Comparison of ENCODE assay signal across 24 cellular contexts in genomic region chr6:160367798-160368547, GRCh38. TPM values are rescaled to one million over a fixed set of nuclear protein-coding genes. Genes with fewer than 3 reads are reported as not detected.
DNase-seq lines count a peak whose midpoint lies in the region; ATAC-seq, FAIRE-seq and TF ChIP-seq lines count a peak whose summit lies in the region.
"Had no signal": no experiment of that assay in that cellular context is flagged by ENCODE, and none has a peak within 500 bp of the region (broad histone marks: within the 10 kb centered on the region; RNA-seq: fewer than 3 reads in every experiment).

No MANE protein-coding gene starts in this region.

- no peaks in the 10 kb centered on the region for H3K27me3 ChIP-seq in H1 (replicated peaks in 1 of 4; ENCODE audit: control insufficient read depth in 3 of 4, extremely low read depth in 1 of 4, insufficient read depth in 3 of 4, low read length in 3 of 4)
- no peaks in the 10 kb centered on the region for H3K27me3 ChIP-seq in HepG2 (ENCODE audit: control insufficient read depth in 1 of 2, insufficient read depth in 2 of 2, low read length in 2 of 2)
- no peaks in the 10 kb centered on the region for H3K27me3 ChIP-seq in gastrocnemius medialis
- no peaks in the 10 kb centered on the region for H3K27me3 ChIP-seq in stomach
- H3K27me3 ChIP-seq: BE2C had no signal

- H3K36me3 ChIP-seq in H1 (ENCODE audit: control insufficient read depth in 2 of 4, insufficient read depth in 4 of 4, low read length in 3 of 4) (no peaks in the 10 kb centered on the region), HepG2 (replicated peaks in 1 of 2; ENCODE audit: control insufficient read depth in 1 of 2, insufficient read depth in 2 of 2, low read length in 2 of 2) (no peaks in the 10 kb centered on the region), gastrocnemius medialis (no peaks in the 10 kb centered on the region), stomach (no peaks in the 10 kb centered on the region)
- H3K36me3 ChIP-seq: BE2C had no signal

- H2BK5ac ChIP-seq in H1 (ENCODE audit: low read depth, low read length), result no peak overlapping the region

- TF ChIP-seq CTCF in A549 (IDR thresholded peaks at IDR 0.05), result no peak
- peak in 1 of 3 experiments; percentile 24; a peak in 1 of 4 replicates for TF ChIP-seq CTCF in H1 (IDR thresholded peaks at IDR 0.05; ENCODE audit: control extremely low read depth in 1 of 3, insufficient read depth in 1 of 3, low read depth in 1 of 3, low read length in 3 of 3)
- TF ChIP-seq CTCF in HepG2 (CRISPR knock-in tag; IDR thresholded peaks at IDR 0.05), result no peak
- no peak for TF ChIP-seq CTCF in gastrocnemius medialis (IDR thresholded peaks at IDR 0.05 in 4 of 5, conservative IDR thresholded peaks at IDR 0.05 in 1 of 5)
- no peak for TF ChIP-seq CTCF in stomach (IDR thresholded peaks at IDR 0.05)
- TF ChIP-seq CTCF in GM13976 (IDR thresholded peaks at IDR 0.05; ENCODE audit: borderline replicate concordance, control extremely low read depth, extremely low read depth, insufficient read depth, missing control alignments), result no peak

- peak overlapping the region; percentile 54 for H4K91ac ChIP-seq in H1 (replicated peaks; ENCODE audit: insufficient read length, low read length)

- no peak overlapping the region for H3K4me2 ChIP-seq in A549
- no peak overlapping the region for H3K4me2 ChIP-seq in H1 (ENCODE audit: insufficient read depth in 1 of 2, low read depth in 2 of 2, low read length in 2 of 2)
- no peak overlapping the region for H3K4me2 ChIP-seq in HepG2 (ENCODE audit: low read depth, low read length)

- H3K79me1 ChIP-seq in H1 (ENCODE audit: low read depth, low read length), result no peaks in the 10 kb centered on the region

- H2AK5ac ChIP-seq in H1 (ENCODE audit: low read depth, low read length), result 0 out of 2 replicates have a peak overlapping the region, but pooled peaks have one; percentile 8

- ATAC-seq in A549 (peak; percentile 21 to 28; a peak in 3 of 6 replicates), HepG2 (peak; percentile 19), gastrocnemius medialis (peak; percentile 27 to 63), HG02870 (IDR thresholded peaks at IDR 0.05; ENCODE audit: unreplicated experiment) (no peak)
- ATAC-seq: Right ventricle myocardium inferior had no signal

- H4K5ac ChIP-seq in H1 (ENCODE audit: insufficient read length, low read depth, low read length), result no peak overlapping the region

- TF ChIP-seq POLR2A in A549 (IDR thresholded peaks at IDR 0.05; ENCODE audit: low read length) (no peak), H1 (IDR thresholded peaks at IDR 0.05; ENCODE audit: control extremely low read depth in 1 of 2, low read depth in 2 of 2, low read length in 2 of 2) (no peak), HepG2 (IDR thresholded peaks at IDR 0.05; ENCODE audit: insufficient read depth in 1 of 2, low read depth in 2 of 2, low read length in 2 of 2) (no peak), gastrocnemius medialis (IDR thresholded peaks at IDR 0.05) (no peak), stomach (IDR thresholded peaks at IDR 0.05) (no peak)

- H3K14ac ChIP-seq in H1 (ENCODE audit: insufficient read length), result no peak overlapping the region

- 90% methylated on average over 6 of the region's 6 CpGs for WGBS in A549 (ENCODE audit: missing lambda C conversion rate)
- 88% methylated on average over 6 of the region's 6 CpGs; no CpG with 5 or more reads in 1 of the 2 experiments for WGBS in H1 (ENCODE audit: extremely low coverage in 1 of 2, insufficient coverage in 1 of 2, insufficient read length in 1 of 2, insufficient replicate concordance in 2 of 2, low coverage in 1 of 2, low lambda C conversion rate in 2 of 2, missing lambda C conversion rate in 1 of 2), 2 experiments
- 88% methylated on average over 6 of the region's 6 CpGs for WGBS in HepG2 (ENCODE audit: low lambda C conversion rate)
- WGBS in stomach, 5 donors, result 82 to 88% (median 86%) methylated on average over 6 of the region's 6 CpGs

- in situ Hi-C loops in HepG2 (cut with HindIII; ENCODE audit: extremely low pct_ligation_motif_present, low pct_unique_long_range_greater_than_20kb) (no loop called here), gastrocnemius medialis (cut with MboI; ENCODE audit: low sequenced_read_pairs in 4 of 4) (no loop called here), GM13976 (cut with MboI; ENCODE audit: low sequenced_read_pairs, unreplicated experiment) (no loop called here)

- H3K4me1 ChIP-seq in A549, result peaks cover 29% of the 10 kb centered on the region
- peaks cover 0 to 4% (median 0%) of the 10 kb centered on the region in 4 experiments; a peak in 1 of 7 replicates for H3K4me1 ChIP-seq in H1 (replicated peaks in 1 of 4; ENCODE audit: control insufficient read depth in 3 of 4, insufficient read depth in 4 of 4, low read length in 3 of 4)
- H3K4me1 ChIP-seq in HepG2 (ENCODE audit: insufficient read depth, low read length), result peaks cover 15% of the 10 kb centered on the region
- peaks cover 8 to 10% of the 10 kb centered on the region in 2 donors for H3K4me1 ChIP-seq in gastrocnemius medialis
- peaks cover 0 to 5% (median 0%) of the 10 kb centered on the region in 4 donors for H3K4me1 ChIP-seq in stomach
- H3K4me1 ChIP-seq: BE2C had no signal

- no peak overlapping the region for H2BK15ac ChIP-seq in H1 (ENCODE audit: low read length)

- H3K79me2 ChIP-seq in H1 (ENCODE audit: control insufficient read depth in 1 of 2, insufficient read depth in 2 of 2, low read length in 2 of 2), result no peaks in the 10 kb centered on the region
- H3K79me2 ChIP-seq in HepG2 (ENCODE audit: insufficient read depth, low read length), result peaks cover 48% of the 10 kb centered on the region

- TF ChIP-seq EP300 in A549 (IDR thresholded peaks at IDR 0.05) (no peak), H1 (IDR thresholded peaks at IDR 0.05; ENCODE audit: borderline replicate concordance in 1 of 2, low read depth in 2 of 2, low read length in 2 of 2) (no peak), HepG2 (IDR thresholded peaks at IDR 0.05; ENCODE audit: low read depth in 2 of 2, low read length in 2 of 2) (no peak), HepG2 (CRISPR knock-in tag; IDR thresholded peaks at IDR 0.05; ENCODE audit: borderline replicate concordance) (no peak), stomach (IDR thresholded peaks at IDR 0.05) (no peak)

- CTCF ChIA-PET in A549 (lab: Yijun Ruan, JAX) (no interaction called here), H1 (lab: Charles Lee; ENCODE audit: partially characterized antibody) (interaction anchor here (0.6 to 3.0 kb wide), 9 partner anchors 9 to 323 kb away, joined by 3 to 8 read pairs (median 4); no protein-coding TSS in a partner anchor), HepG2 (lab: Yijun Ruan, JAX; ENCODE audit: low intra/inter-chr PET ratio, low total read pairs) (no interaction called here)

- no peaks in the 10 kb centered on the region for H4K20me1 ChIP-seq in H1 (replicated peaks in 1 of 2; ENCODE audit: control insufficient read depth in 1 of 2, insufficient read depth in 2 of 2, low read length in 2 of 2)
- H4K20me1 ChIP-seq in HepG2 (ENCODE audit: insufficient read depth, low read length), result no peaks in the 10 kb centered on the region

- no peak overlapping the region for H2BK20ac ChIP-seq in H1 (ENCODE audit: low read length)

- no peak overlapping the region for H3K18ac ChIP-seq in H1 (ENCODE audit: extremely low read depth, low read length)

- no peak overlapping the region for H4K8ac ChIP-seq in H1 (ENCODE audit: extremely low read depth, insufficient read depth, low read length)

- intact Hi-C loops in HepG2 (cut with micrococcal nuclease; ENCODE audit: unreplicated experiment) (no loop called here), gastrocnemius medialis (cut with DNase I; ENCODE audit: low total_unique reads) (no loop called here), stomach (cut with DNase I; ENCODE audit: low total_unique reads) (no loop called here)

- FAIRE-seq in A549 (lab: Jason Lieb, UNC) (no peak), H1 (lab: Jason Lieb, UNC) (no peak), HepG2 (lab: Jason Lieb, UNC) (no peak)
- FAIRE-seq: A204.1, D721Med, GM19239 had no signal

- TF ChIP-seq RAD21 in A549 (conservative IDR thresholded peaks at IDR 0.05 in 1 of 2, IDR thresholded peaks at IDR 0.05 in 1 of 2) (no peak), H1 (IDR thresholded peaks at IDR 0.05 in 1 of 2, conservative IDR thresholded peaks at IDR 0.05 in 1 of 2; ENCODE audit: low read depth in 2 of 2, low read length in 2 of 2) (peak; percentile 18 to 32; a peak in 3 of 4 replicates), HepG2 (CRISPR knock-in tag; IDR thresholded peaks at IDR 0.05) (no peak)

- H2AFZ ChIP-seq in H1 (ENCODE audit: low read length), result no peak overlapping the region
- no peak overlapping the region for H2AFZ ChIP-seq in HepG2 (ENCODE audit: low read length)

- no peak overlapping the region for H3K4me3 ChIP-seq in A549
- H3K4me3 ChIP-seq in H1 (ENCODE audit: extremely low read depth in 1 of 4, insufficient read depth in 2 of 4, low read depth in 3 of 4, low read length in 4 of 4), result no peak overlapping the region
- no peak overlapping the region for H3K4me3 ChIP-seq in HepG2 (replicated peaks in 1 of 3; ENCODE audit: insufficient read depth in 1 of 3, low read depth in 2 of 3, low read length in 3 of 3)
- H3K4me3 ChIP-seq in gastrocnemius medialis, result no peak overlapping the region
- H3K4me3 ChIP-seq in stomach, result no peak overlapping the region

- no TSS peak for BruUV-seq in HepG2 (replicated peaks; lab: Mats Ljungman, UMichigan)

- H3K23me2 ChIP-seq in H1 (ENCODE audit: low read depth, low read length), result no peaks in the 10 kb centered on the region

- no peak overlapping the region for H3K56ac ChIP-seq in H1 (replicated peaks; ENCODE audit: insufficient read length, low read depth, low read length)

- H3K9ac ChIP-seq in H1 (replicated peaks in 1 of 4; ENCODE audit: extremely low read depth in 1 of 4, low read depth in 3 of 4, low read length in 3 of 4) (no peak overlapping the region), HepG2 (ENCODE audit: insufficient read depth, low read depth, low read length) (no peak overlapping the region)

- POLR2A ChIA-PET in A549 (lab: Yijun Ruan, JAX) (no interaction called here), H1 (lab: Charles Lee; ENCODE audit: partially characterized antibody) (no interaction called here), HepG2 (lab: Yijun Ruan, JAX) (no interaction called here)

- no peak overlapping the region for H3K4ac ChIP-seq in H1 (replicated peaks; ENCODE audit: insufficient read length, low read depth, low read length)

- H2BK120ac ChIP-seq in H1 (replicated peaks; ENCODE audit: low read depth, low read length), result no peak overlapping the region

- H3K23ac ChIP-seq in H1 (ENCODE audit: insufficient read length), result no peak overlapping the region

- H2BK12ac ChIP-seq in H1 (ENCODE audit: low read depth, low read length), result 0 out of 2 replicates have a peak overlapping the region, but pooled peaks have one; percentile 75

- H3K27ac ChIP-seq in A549, result no peak overlapping the region; a peak in 1 of 6 replicates
- no peak overlapping the region for H3K27ac ChIP-seq in H1 (ENCODE audit: low read depth, low read length)
- no peak overlapping the region for H3K27ac ChIP-seq in HepG2 (ENCODE audit: extremely low read length, insufficient read depth, low read length)
- H3K27ac ChIP-seq in gastrocnemius medialis, result peak overlapping the region; percentile 60 to 81 (median 74)
- no peak overlapping the region for H3K27ac ChIP-seq in stomach

- H3K9me3 ChIP-seq in A549 (peaks cover 4% of the 10 kb centered on the region; the same call in 1 of the 3 replicates), H1 (ENCODE audit: insufficient read depth in 2 of 2, low read depth in 1 of 2, low read length in 1 of 2) (no peaks in the 10 kb centered on the region), HepG2 (ENCODE audit: low read length) (no peaks in the 10 kb centered on the region), gastrocnemius medialis (no peaks in the 10 kb centered on the region), stomach (peaks cover 0 to 7% (median 2%) of the 10 kb centered on the region in 4 donors)
- H3K9me3 ChIP-seq: BE2C had no signal

- DNase-seq in A549 (ENCODE audit: low read depth in 1 of 2, low spot score in 1 of 2) (no peak), H1 (ENCODE audit: low read depth in 1 of 2, low spot score in 2 of 2) (no peak), HepG2 (ENCODE audit: low spot score) (no peak), gastrocnemius medialis (no peak), NCI-H2081 treated with DMSO at 0.1 percent for 48 hours (lab: John Stamatoyannopoulos, UW) (no peak), stomach (no peak), GM13976 (ENCODE audit: low spot score) (no peak)
- DNase-seq: BE2C, DMS53, GDM1, H7, MV-4-11, NCI-H1694 treated with DMSO at 0.1 percent for 48 hours, NCI-H2107, NCI-H446 treated with DMSO at 0.1 percent for 48 hours, NCI-H526 treated with DMSO at 0.1 percent for 48 hours, OCI-M1 had no signal

RNA-seq across cellular contexts. Expression of gene SLC22A3, which starts 19.8 kb away (rescaled TPM):
- polyA plus RNA-seq in A549 (2011; rRNA removed) (57.4 and 65.2 TPM in 2 replicates), A549 (2017; fragmentation: RNase III; extraction: RNeasy Plus Mini Kit Qiagen cat#74134 plus additional on column Dnase treatment) (38.8 to 44.9 TPM (median 41.5 TPM) in 3 replicates), H1 (2011; rRNA removed) (0.77 and 1.0 TPM in 2 replicates), HepG2 (2011; rRNA removed) (11.3 and 12.0 TPM in 2 replicates), stomach (1 to 10 TPM; 2.0 to 8.8 (median 2.4) TPM)
- polyA plus RNA-seq in A549 (2012; cell fraction: cytosol; rRNA removed), result 19.0 and 24.2 TPM in 2 replicates
- 35.1 and 53.0 TPM in 2 replicates for polyA plus RNA-seq in A549 (2012; cell fraction: nucleus; rRNA removed)
- 60.5 and 65.0 TPM in 2 replicates for polyA minus RNA-seq in A549 (2011; rRNA and poly(A)+ RNA removed)
- total RNA-seq in H1 (2021; fragmentation: NEBNext Ultra II Directional; extraction: Animal tissue kit (Norgen Biotek cat#: 25700)), result 2.7 and 2.9 TPM in 2 replicates
- polyA plus RNA-seq in H1 (2011; cell fraction: cytosol; rRNA removed), result 1.2 TPM
- 2.1 TPM for polyA plus RNA-seq in H1 (2011; cell fraction: nucleus; rRNA removed)
- 0.92 to 2.1 TPM (median 1.2 TPM) in 4 replicates for polyA plus RNA-seq in H1 (2012, experiment 1 of 2)
- polyA plus RNA-seq in H1 (2012, experiment 2 of 2), result 0.28 TPM
- 1.2 TPM for polyA plus RNA-seq in H1 (2013, experiment 1 of 2)
- 1.6 TPM for polyA plus RNA-seq in H1 (2013, experiment 2 of 2)
- polyA minus RNA-seq in H1 (2011; rRNA and poly(A)+ RNA removed), result 3.2 and 3.9 TPM in 2 replicates
- 2.3 TPM for polyA minus RNA-seq in H1 (2011; cell fraction: cytosol; rRNA and poly(A)+ RNA removed)
- polyA minus RNA-seq in H1 (2011; cell fraction: nucleus; rRNA and poly(A)+ RNA removed), result 2.3 TPM
- total RNA-seq in HepG2 (2016; rRNA removed; fragmentation: Illumina TruSeq; extraction: Trizol) (20.1 and 31.5 TPM in 2 replicates), gastrocnemius medialis (10 to 100 TPM; 49.5 to 75.4 (median 58.2) TPM), stomach (10 to 100 TPM in 2 of 5 donors, 1 to 10 TPM in 3; 3.2 to 29.3 (median 8.5) TPM)
- 45.1 and 49.0 TPM in 2 replicates for total RNA-seq in HepG2 (2016; cell fraction: cytosol; rRNA removed; fragmentation: Illumina TruSeq; extraction: Trizol; ENCODE audit: low read depth)
- total RNA-seq in HepG2 (2016; cell fraction: insoluble cytoplasmic fraction; rRNA removed; fragmentation: Illumina TruSeq; extraction: Trizol), result 19.7 and 31.7 TPM in 2 replicates
- 30.2 and 35.9 TPM in 2 replicates for total RNA-seq in HepG2 (2016; cell fraction: membrane; rRNA removed; fragmentation: Illumina TruSeq; extraction: Trizol)
- total RNA-seq in HepG2 (2016; cell fraction: nucleus; rRNA removed; fragmentation: Illumina TruSeq; extraction: Trizol), result 43.4 and 49.5 TPM in 2 replicates
- 7.1 and 9.5 TPM in 2 replicates for polyA plus RNA-seq in HepG2 (2011; cell fraction: cytosol; rRNA removed)
- 27.4 and 27.6 TPM in 2 replicates for polyA plus RNA-seq in HepG2 (2011; cell fraction: nucleus; rRNA removed)
- 15.3 and 16.9 TPM in 2 replicates for polyA plus RNA-seq in HepG2 (2012)
- 8.5 and 8.8 TPM in 2 replicates for polyA plus RNA-seq in HepG2 (2016; cell fraction: cytosol; fragmentation: Illumina TruSeq; extraction: Trizol; ENCODE audit: low read depth)
- 22.6 and 23.7 TPM in 2 replicates for polyA plus RNA-seq in HepG2 (2016; cell fraction: insoluble cytoplasmic fraction; fragmentation: Illumina TruSeq; extraction: Trizol; ENCODE audit: low read depth)
- 18.2 and 20.7 TPM in 2 replicates for polyA plus RNA-seq in HepG2 (2016; cell fraction: membrane; fragmentation: Illumina TruSeq; extraction: Trizol; ENCODE audit: low read depth)
- 80.9 and 84.1 TPM in 2 replicates for polyA plus RNA-seq in HepG2 (2016; cell fraction: nucleus; fragmentation: Illumina TruSeq; extraction: Trizol; ENCODE audit: insufficient read depth, low read depth)
- polyA minus RNA-seq in HepG2 (2011; rRNA and poly(A)+ RNA removed; ENCODE audit: low replicate concordance), result 9.1 and 24.8 TPM in 2 replicates
- 10.9 and 11.6 TPM in 2 replicates for polyA minus RNA-seq in HepG2 (2011; cell fraction: cytosol; rRNA and poly(A)+ RNA removed)
- polyA minus RNA-seq in HepG2 (2011; cell fraction: nucleus; rRNA and poly(A)+ RNA removed), result 19.3 and 20.1 TPM in 2 replicates
- total RNA-seq: SK-MEL-5 had no signal
- polyA plus RNA-seq: IgD-negative memory B cell had no signal

Comparison
In these comparisons a context has a peak if more than half of its experiments do, and no peak if none do; other contexts are left out.
1. H3K27ac ChIP-seq: peak in gastrocnemius medialis (4 of 4); none in A549 (0 of 2), H1 (single experiment), HepG2 (single experiment) and stomach (0 of 5).